Comparison of ENCODE assay signal across 13 cellular contexts in genomic region chr10:82796510-82796909, GRCh38.
DNase-seq lines count a peak whose midpoint lies in the region; ATAC-seq, FAIRE-seq and TF ChIP-seq lines count a peak whose summit lies in the region.
"Had no signal": no experiment of that assay in that cellular context is flagged by ENCODE, and none has a peak within 500 bp of the region (broad histone marks: within the 10 kb centered on the region; RNA-seq: fewer than 3 reads in every experiment).

No MANE protein-coding gene starts in this region.

- peak overlapping the region; percentile 71 for H3K27ac Mint-ChIP-seq in astrocyte (ENCODE audit: unreplicated experiment)
- H3K27ac Mint-ChIP-seq in mesothelial cell of epicardium, result peak overlapping the region; percentile 55
- no peak overlapping the region for H3K27ac Mint-ChIP-seq in natural killer cell

- FAIRE-seq in astrocyte (lab: Jason Lieb, UNC), result no peak

- H2AFZ ChIP-seq in astrocyte (ENCODE audit: low read depth, low read length), result peak overlapping the region; percentile 18

- H3K4me3 ChIP-seq in LNCaP clone FGC (ENCODE audit: low read depth, low read length) (no peak overlapping the region), astrocyte (ENCODE audit: insufficient read depth, low read depth, low read length) (no peak overlapping the region)
- H3K4me3 ChIP-seq: colonic mucosa, upper lobe of left lung had no signal

- H3K27ac ChIP-seq in astrocyte (ENCODE audit: low read depth, low read length), result no peak overlapping the region
- H3K27ac ChIP-seq: colonic mucosa, upper lobe of left lung had no signal

- H3K27me3 Mint-ChIP-seq in astrocyte (ENCODE audit: low read depth, unreplicated experiment), result no peaks in the 10 kb centered on the region
- no peaks in the 10 kb centered on the region for H3K27me3 Mint-ChIP-seq in mesothelial cell of epicardium (ENCODE audit: low read depth)
- H3K27me3 Mint-ChIP-seq in natural killer cell (ENCODE audit: low read depth in 2 of 2), result no peaks in the 10 kb centered on the region

- H3K36me3 ChIP-seq in astrocyte (ENCODE audit: insufficient read depth, low read length), result no peaks in the 10 kb centered on the region
- H3K36me3 ChIP-seq: colonic mucosa, upper lobe of left lung had no signal

- H3K9ac ChIP-seq in astrocyte (ENCODE audit: low read length), result no peak overlapping the region

- no peaks in the 10 kb centered on the region for H3K9me3 ChIP-seq in astrocyte (ENCODE audit: insufficient read depth, low read depth, low read length)
- H3K9me3 ChIP-seq: colonic mucosa, upper lobe of left lung had no signal

- intact Hi-C loops in natural killer cell (cut with micrococcal nuclease), result no loop called here

- no peaks in the 10 kb centered on the region for H4K20me1 ChIP-seq in astrocyte (ENCODE audit: insufficient read depth, low read length)

- no peak for ATAC-seq in natural killer cell
- ATAC-seq in GM18505 (IDR thresholded peaks at IDR 0.05; ENCODE audit: unreplicated experiment), result no peak
- ATAC-seq in HG03097 (IDR thresholded peaks at IDR 0.05; ENCODE audit: low FRiP score, unreplicated experiment), result no peak
- ATAC-seq: left lobe of liver had no signal

- H3K4me3 Mint-ChIP-seq in astrocyte (ENCODE audit: unreplicated experiment), result no peak overlapping the region
- H3K4me3 Mint-ChIP-seq in mesothelial cell of epicardium, result no peak overlapping the region
- H3K4me3 Mint-ChIP-seq in natural killer cell, result no peak overlapping the region

- H3K9me3 Mint-ChIP-seq in astrocyte (ENCODE audit: unreplicated experiment), result no peaks in the 10 kb centered on the region
- peaks cover 9% of the 10 kb centered on the region for H3K9me3 Mint-ChIP-seq in mesothelial cell of epicardium
- peaks cover 10 to 11% of the 10 kb centered on the region in 2 donors for H3K9me3 Mint-ChIP-seq in natural killer cell

- DNase-seq in GM03348 (ENCODE audit: low spot score), result peak; percentile 17
- DNase-seq in LNCaP clone FGC (ENCODE audit: low read depth), result peak; percentile 17
- peak; percentile 23 for DNase-seq in astrocyte (ENCODE audit: low read depth)
- no peak for DNase-seq in mesothelial cell of epicardium (ENCODE audit: low spot score in 2 of 2, unreplicated experiment in 2 of 2)
- DNase-seq in T-helper 2 cell, result no peak
- no peak for DNase-seq in natural killer cell
- DNase-seq: activated CD4-positive, alpha-beta T cell treated with anti-CD3 and anti-CD28 coated beads for 48 hours; colonic mucosa; NCI-H1436; upper lobe of left lung had no signal

- peak; percentile 55 for TF ChIP-seq CTCF in LNCaP clone FGC (IDR thresholded peaks at IDR 0.05; ENCODE audit: control insufficient read depth, extremely low read depth, insufficient read depth)
- peak; percentile 52 for TF ChIP-seq CTCF in astrocyte (IDR thresholded peaks at IDR 0.05; ENCODE audit: insufficient read depth, low read depth, low read length)
- TF ChIP-seq CTCF in mesothelial cell of epicardium (IDR thresholded peaks at IDR 0.05; ENCODE audit: unreplicated experiment), result peak; percentile 37
- TF ChIP-seq CTCF in natural killer cell (IDR thresholded peaks at IDR 0.05), result no peak

- H3K4me1 Mint-ChIP-seq in astrocyte (ENCODE audit: low read depth, unreplicated experiment) (peaks cover 14% of the 10 kb centered on the region), mesothelial cell of epicardium (peaks cover 21% of the 10 kb centered on the region), natural killer cell (no peaks in the 10 kb centered on the region)

- no peaks in the 10 kb centered on the region for H3K4me1 ChIP-seq in astrocyte (ENCODE audit: insufficient read depth, low read length)
- H3K4me1 ChIP-seq: colonic mucosa, upper lobe of left lung had no signal

- no peaks in the 10 kb centered on the region for H3K79me2 ChIP-seq in astrocyte (ENCODE audit: insufficient read depth, low read length)

- H3K27me3 ChIP-seq in astrocyte (ENCODE audit: insufficient read depth, low read length), result no peaks in the 10 kb centered on the region
- H3K27me3 ChIP-seq: colonic mucosa, upper lobe of left lung had no signal

- H3K36me3 Mint-ChIP-seq in astrocyte (ENCODE audit: low read depth, unreplicated experiment) (no peaks in the 10 kb centered on the region), mesothelial cell of epicardium (peaks cover 1% of the 10 kb centered on the region), natural killer cell (no peaks in the 10 kb centered on the region)

- TF ChIP-seq POLR2A in GM18505 (IDR thresholded peaks at IDR 0.05; ENCODE audit: borderline replicate concordance, extremely low read depth, insufficient read depth, insufficient read length), result no peak

- no peak overlapping the region for H3K4me2 ChIP-seq in astrocyte (ENCODE audit: low read length)

Comparison
In these comparisons a context has a peak if more than half of its experiments do, and no peak if none do; other contexts are left out.
1. DNase-seq: peak in GM03348 (single experiment), LNCaP clone FGC (single experiment) and astrocyte (single experiment); none in mesothelial cell of epicardium (0 of 2), T-helper 2 cell (0 of 5) and natural killer cell (single experiment).
2. H3K27ac Mint-ChIP-seq: peak in astrocyte (single experiment) and mesothelial cell of epicardium (single experiment); none in natural killer cell (0 of 2).